In genomic region chr5:141356950-141357349, GRCh38 we compare ENCODE assay signal across 2 cellular contexts.
TF ChIP-seq lines count a peak whose summit lies in the region.

No MANE protein-coding gene starts in this region.

TF ChIP-seq in IMR-90, 13 proteins besides CTCF, POLR2A, EP300 and RAD21:
- TF ChIP-seq RFX5 (IDR thresholded peaks at IDR 0.05; ENCODE audit: low read depth, low read length) (no peak), USF2 (IDR thresholded peaks at IDR 0.05; ENCODE audit: low read depth, low read length) (no peak), MXI1 (IDR thresholded peaks at IDR 0.05; ENCODE audit: borderline replicate concordance, low read depth, low read length) (no peak), RCOR1 (IDR thresholded peaks at IDR 0.05; ENCODE audit: insufficient replicate concordance, low read length) (no peak), MAZ (IDR thresholded peaks at IDR 0.05; ENCODE audit: borderline replicate concordance, low read depth, low read length) (no peak), MAFK (IDR thresholded peaks at IDR 0.05; ENCODE audit: low read depth, low read length) (no peak), SMC3 (IDR thresholded peaks at IDR 0.05; ENCODE audit: low read depth, low read length) (no peak), CEBPB (IDR thresholded peaks at IDR 0.05; ENCODE audit: low read depth, low read length) (no peak), CHD1 (IDR thresholded peaks at IDR 0.05; ENCODE audit: low read depth, low read length) (no peak), FOS (IDR thresholded peaks at IDR 0.05; ENCODE audit: low read depth, low read length) (no peak), ELK1 (IDR thresholded peaks at IDR 0.05; ENCODE audit: borderline replicate concordance, low read depth, low read length) (no peak), NFE2L2 (IDR thresholded peaks at IDR 0.05; ENCODE audit: low read depth, low read length) (no peak), BHLHE40 (IDR thresholded peaks at IDR 0.05; ENCODE audit: low read depth, low read length) (no peak)

TF ChIP-seq in H1, 55 proteins besides CTCF, POLR2A, EP300 and RAD21:
- TF ChIP-seq MAX (IDR thresholded peaks at IDR 0.05), result no peak
- no peak for TF ChIP-seq CBX5 (IDR thresholded peaks at IDR 0.05; ENCODE audit: low read depth, low read length)
- no peak for TF ChIP-seq ZNF274 (IDR thresholded peaks at IDR 0.05; ENCODE audit: borderline replicate concordance, extremely low read depth, low read length)
- no peak for TF ChIP-seq EZH2 (IDR thresholded peaks at IDR 0.05; ENCODE audit: low read depth, low read length, severe bottlenecking)
- TF ChIP-seq TBP (IDR thresholded peaks at IDR 0.05; ENCODE audit: low read depth, low read length), result no peak
- no peak for TF ChIP-seq TCF12 (IDR thresholded peaks at IDR 0.05; ENCODE audit: low read depth, low read length)
- TF ChIP-seq POLR2AphosphoS5 (IDR thresholded peaks at IDR 0.05; ENCODE audit: low read depth, low read length), result no peak
- TF ChIP-seq TAF1 (IDR thresholded peaks at IDR 0.05; ENCODE audit: low read depth, low read length), result no peak
- TF ChIP-seq RXRA (IDR thresholded peaks at IDR 0.05; ENCODE audit: insufficient read depth, low read depth, low read length), result no peak
- no peak for TF ChIP-seq ASH2L (IDR thresholded peaks at IDR 0.05; ENCODE audit: low read length)
- TF ChIP-seq RFX5 (IDR thresholded peaks at IDR 0.05; ENCODE audit: borderline replicate concordance, low read depth, low read length), result no peak
